Comparison of ENCODE assay signal across 8 cellular contexts in genomic region chr19:9827325-9828238, GRCh38. TPM values are rescaled to one million over a fixed set of nuclear protein-coding genes. Genes with fewer than 3 reads are reported as not detected.
DNase-seq lines count a peak whose midpoint lies in the region; ATAC-seq lines count a peak whose summit lies in the region.

Gene UBL5, plus strand, starts transcription at chr19:9827918. Its CDS starts 420 bp downstream, at chr19:9828338.

- H3K4me1 Mint-ChIP-seq in IgD-negative memory B cell = peaks cover 18 to 21% (median 19%) of the 10 kb centered on the region in 3 donors

- no peaks in the 10 kb centered on the region for H3K27me3 Mint-ChIP-seq in IgD-negative memory B cell

- ATAC-seq in GM21529 (IDR thresholded peaks at IDR 0.05; ENCODE audit: unreplicated experiment) = peak; percentile 85

- H3K27ac Mint-ChIP-seq in IgD-negative memory B cell = peak within 1 kb of the TSS; percentile 84 to 93 (median 86)

- DNase-seq in DMS 273 treated with DMSO at 0.1 percent for 48 hours (lab: John Stamatoyannopoulos, UW) (peak; percentile 76), OCI-M1 (lab: John Stamatoyannopoulos, UW) (peak; percentile 98), activated T-cell treated with anti-CD3 and anti-CD28 coated beads for 24 hours (ENCODE audit: low read depth) (peak; percentile 92), epidermal melanocyte (ENCODE audit: insufficient read length, low spot score) (peak; percentile 94), middle frontal gyrus (ENCODE audit: extremely low spot score, low spot score) (peak; percentile 90)
- peak; percentile 74 to 81 for DNase-seq in stimulated activated CD8-positive, alpha-beta memory T cell treated with anti-CD3 and anti-CD28 coated beads, Interleukin-2, amount 100 ng/mL, for 1 hour (ENCODE audit: low read depth in 2 of 2)

- peak within 1 kb of the TSS; percentile 97 to 100 (median 99) for H3K4me3 Mint-ChIP-seq in IgD-negative memory B cell

- H3K36me3 Mint-ChIP-seq in IgD-negative memory B cell = peaks cover 9% of the 10 kb centered on the region

- H3K9me3 Mint-ChIP-seq in IgD-negative memory B cell = no peaks in the 10 kb centered on the region

RNA-seq across cellular contexts. Expression of gene UBL5, which starts in this region (rescaled TPM):
- 592 TPM for polyA plus RNA-seq in IgD-negative memory B cell

Comparison
In these comparisons a context has a peak if more than half of its experiments do, and no peak if none do; other contexts are left out.
1. Peak in every context shown above with its lines: DNase-seq and ATAC-seq.